ENCODE assay signal across 9 cellular contexts in the genomic region with DNA sequence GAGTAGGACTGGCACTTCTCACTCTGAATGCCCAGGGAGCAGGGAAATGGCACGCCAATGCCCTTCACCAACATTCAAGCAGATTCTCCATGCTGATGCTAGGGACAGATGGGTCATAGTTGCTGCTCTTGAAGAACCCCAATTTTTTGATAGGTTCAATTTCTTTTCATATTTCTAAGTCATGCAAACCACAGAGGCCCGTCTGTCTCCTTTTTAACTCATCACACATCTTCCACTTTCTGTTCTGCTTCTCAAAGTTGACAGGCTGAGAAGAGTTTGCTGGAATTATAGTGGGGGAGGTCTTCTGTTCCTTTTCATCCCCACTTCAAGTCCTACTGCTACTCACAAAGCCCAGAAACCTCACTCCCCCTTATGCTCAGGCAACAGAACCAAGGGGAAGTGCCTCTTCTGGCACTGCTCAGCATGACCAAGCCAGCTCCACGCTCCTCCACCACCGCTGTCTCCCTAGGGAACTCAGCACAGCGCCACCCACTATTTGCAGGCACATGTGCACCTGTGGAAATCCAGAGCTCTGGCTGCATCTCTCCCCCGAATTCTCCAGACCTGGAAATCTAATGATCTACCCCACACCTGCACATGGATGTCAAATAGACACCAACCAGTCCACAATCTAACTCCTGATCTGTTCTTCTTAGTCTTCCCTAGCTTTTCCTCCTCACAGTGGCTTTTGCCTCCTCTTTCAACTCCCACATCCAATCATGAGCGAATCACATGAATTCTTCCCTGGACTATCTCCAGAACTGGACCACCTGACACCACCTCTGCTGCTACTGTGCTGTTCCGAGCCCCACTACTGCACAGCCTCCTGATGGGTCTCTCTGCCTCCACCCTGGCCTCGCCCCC. TPM values are rescaled to one million over a fixed set of nuclear protein-coding genes. Genes with fewer than 3 reads are reported as not detected.
DNase-seq lines count a peak whose midpoint lies in the region; ATAC-seq and TF ChIP-seq lines count a peak whose summit lies in the region.
"Had no signal": no experiment of that assay in that cellular context is flagged by ENCODE, and none has a peak within 500 bp of the region (broad histone marks: within the 10 kb centered on the region; RNA-seq: fewer than 3 reads in every experiment).

No MANE protein-coding gene starts in this region.

- H3K27me3 Mint-ChIP-seq in glutamatergic neuron (ENCODE audit: unreplicated experiment): no peaks in the 10 kb centered on the region

- no peaks in the 10 kb centered on the region for H3K9me3 Mint-ChIP-seq in glutamatergic neuron (ENCODE audit: unreplicated experiment)

- H3K4me3 Mint-ChIP-seq in glutamatergic neuron (ENCODE audit: unreplicated experiment): no peak overlapping the region

- ATAC-seq in GM18505 (IDR thresholded peaks at IDR 0.05; ENCODE audit: unreplicated experiment): peak; percentile 57
- peak; percentile 63 for ATAC-seq in GM21367 (IDR thresholded peaks at IDR 0.05; ENCODE audit: unreplicated experiment)
- peak; percentile 65 for ATAC-seq in HG03460 (IDR thresholded peaks at IDR 0.05; ENCODE audit: unreplicated experiment)
- no peak for ATAC-seq in HG03025 (IDR thresholded peaks at IDR 0.05; ENCODE audit: low FRiP score, unreplicated experiment)

- H3K4me1 Mint-ChIP-seq in glutamatergic neuron (ENCODE audit: low read depth, unreplicated experiment): no peaks in the 10 kb centered on the region

- TF ChIP-seq CTCF in glutamatergic neuron (IDR thresholded peaks at IDR 0.05; ENCODE audit: partially characterized antibody, unreplicated experiment): no peak

- H3K36me3 Mint-ChIP-seq in glutamatergic neuron (ENCODE audit: unreplicated experiment): peaks cover 6% of the 10 kb centered on the region

- no peak for TF ChIP-seq POLR2A in GM18505 (IDR thresholded peaks at IDR 0.05; ENCODE audit: borderline replicate concordance, extremely low read depth, insufficient read depth, insufficient read length)

- peak; percentile 35 for DNase-seq in islet precursor cell
- DNase-seq in glutamatergic neuron: no peak
- no peak for DNase-seq in NCI-H446 treated with DMSO at 0.1 percent for 48 hours (lab: John Stamatoyannopoulos, UW)
- DNase-seq: GF-D8, NCI-H1436 treated with DMSO at 0.1 percent for 48 hours had no signal

- H3K27ac Mint-ChIP-seq in glutamatergic neuron (ENCODE audit: unreplicated experiment): no peak overlapping the region

RNA-seq across cellular contexts. Expression of a gene that starts 10.7 kb away (rescaled TPM):
- 6.4 TPM for total RNA-seq in glutamatergic neuron (ENCODE audit: unreplicated experiment)

RNA-seq across cellular contexts. Expression of a gene that starts 16.8 kb away (rescaled TPM):
- 782 TPM for total RNA-seq in glutamatergic neuron (ENCODE audit: unreplicated experiment)

RNA-seq across cellular contexts. Expression of a gene that starts 31.8 kb away (rescaled TPM):
- total RNA-seq in glutamatergic neuron (ENCODE audit: unreplicated experiment): 6.4 TPM

RNA-seq across cellular contexts. Expression of a gene that starts 31.9 kb away (rescaled TPM):
- total RNA-seq in glutamatergic neuron (ENCODE audit: unreplicated experiment): 0.83 TPM
